20 cellular contexts compared by ENCODE assay signal in genomic region chr5:51518607-51519006, GRCh38.
DNase-seq lines count a peak whose midpoint lies in the region; ATAC-seq and TF ChIP-seq lines count a peak whose summit lies in the region.
"Had no signal": no experiment of that assay in that cellular context is flagged by ENCODE, and none has a peak within 500 bp of the region (broad histone marks: within the 10 kb centered on the region; RNA-seq: fewer than 3 reads in every experiment).

No MANE protein-coding gene starts in this region.

- no peaks in the 10 kb centered on the region for H3K27me3 ChIP-seq in DND-41 (ENCODE audit: insufficient read depth, low read length, poor library complexity)
- H3K27me3 ChIP-seq in HUES48 (ENCODE audit: control insufficient read depth, insufficient read depth, low read length) = no peaks in the 10 kb centered on the region
- no peaks in the 10 kb centered on the region for H3K27me3 ChIP-seq in effector memory CD4-positive, alpha-beta T cell (replicated peaks; ENCODE audit: control insufficient read depth, insufficient read depth, low read length, poor library complexity, severe bottlenecking)
- H3K27me3 ChIP-seq: Peyer's patch had no signal

- H3K27ac ChIP-seq in DND-41 (ENCODE audit: low read length) (no peak overlapping the region), HUES48 (ENCODE audit: low read depth, low read length) (peak overlapping the region; percentile 27)
- H3K27ac ChIP-seq in effector memory CD4-positive, alpha-beta T cell (ENCODE audit: insufficient read depth, low read length, poor library complexity, severe bottlenecking) = no peak overlapping the region
- H3K27ac ChIP-seq: HL-60, KMS-11, Peyer's patch had no signal

- H3K4me1 ChIP-seq in DND-41 (ENCODE audit: insufficient read depth, low read length) = no peaks in the 10 kb centered on the region
- 0 out of 2 replicates have a peak, but pooled peaks cover 6% of the 10 kb centered on the region for H3K4me1 ChIP-seq in HUES48 (ENCODE audit: control insufficient read depth, insufficient read depth, low read length)
- H3K4me1 ChIP-seq in effector memory CD4-positive, alpha-beta T cell (ENCODE audit: control insufficient read depth, insufficient read depth, low read length, poor library complexity, severe bottlenecking) = no peaks in the 10 kb centered on the region
- H3K4me1 ChIP-seq: Peyer's patch had no signal

- H3K36me3 ChIP-seq in DND-41 (ENCODE audit: insufficient read depth, low read length) = no peaks in the 10 kb centered on the region
- H3K36me3 ChIP-seq in HUES48 (ENCODE audit: control insufficient read depth, insufficient read depth, low read length) = no peaks in the 10 kb centered on the region
- no peaks in the 10 kb centered on the region for H3K36me3 ChIP-seq in effector memory CD4-positive, alpha-beta T cell (ENCODE audit: control insufficient read depth, insufficient read depth, low read length)
- H3K36me3 ChIP-seq: Peyer's patch had no signal

- H3K27ac Mint-ChIP-seq in mesothelial cell of epicardium = peak overlapping the region; percentile 85
- no peak overlapping the region for H3K27ac Mint-ChIP-seq in activated CD8-positive, alpha-beta T cell treated with anti-CD3 and anti-CD28 coated beads, Interleukin-2, amount 10 ng/mL, durations not matched to agents 7 days and 5 days
- H3K27ac Mint-ChIP-seq: CD8-positive, alpha-beta memory T cell had no signal

- CTCF ChIA-PET in activated CD8-positive, alpha-beta T cell treated with anti-CD3 and anti-CD28 coated beads, Interleukin-2, amount 10 ng/mL, durations not matched to agents 7 days and 5 days (lab: Charles Lee) = no interaction called here

- no peaks in the 10 kb centered on the region for H3K79me2 ChIP-seq in DND-41 (ENCODE audit: insufficient read depth, low read length)

- POLR2A ChIA-PET in activated CD8-positive, alpha-beta T cell treated with anti-CD3 and anti-CD28 coated beads, Interleukin-2, amount 10 ng/mL, durations not matched to agents 7 days and 5 days (lab: Charles Lee) = no interaction called here

- H3K9ac ChIP-seq in DND-41 (ENCODE audit: low read depth, low read length) (no peak overlapping the region), HUES48 (ENCODE audit: low read depth, low read length) (no peak overlapping the region)
- H3K9ac ChIP-seq: KMS-11 had no signal

- peak; percentile 55; the same call in 1 of the 3 replicates for ATAC-seq in DND-41 (ENCODE audit: insufficient read depth, low read depth)
- no peak for ATAC-seq in activated CD8-positive, alpha-beta T cell treated with anti-CD3 and anti-CD28 coated beads, Interleukin-2, amount 10 ng/mL, durations not matched to agents 7 days and 5 days
- ATAC-seq: HepG2 had no signal

- H3K27me3 Mint-ChIP-seq in mesothelial cell of epicardium (ENCODE audit: low read depth) = no peaks in the 10 kb centered on the region
- no peaks in the 10 kb centered on the region for H3K27me3 Mint-ChIP-seq in activated CD8-positive, alpha-beta T cell treated with anti-CD3 and anti-CD28 coated beads, Interleukin-2, amount 10 ng/mL, durations not matched to agents 7 days and 5 days (ENCODE audit: low read depth)
- H3K27me3 Mint-ChIP-seq: CD8-positive, alpha-beta memory T cell had no signal

- H3K9me3 ChIP-seq in DND-41 (ENCODE audit: insufficient read depth, low read length, severe bottlenecking) = no peaks in the 10 kb centered on the region
- H3K9me3 ChIP-seq in HUES48 (ENCODE audit: control insufficient read depth, insufficient read depth, low read length) = no peaks in the 10 kb centered on the region
- H3K9me3 ChIP-seq in effector memory CD4-positive, alpha-beta T cell (ENCODE audit: control insufficient read depth, low read length) = no peaks in the 10 kb centered on the region
- H3K9me3 ChIP-seq: Peyer's patch had no signal

- peaks cover 25% of the 10 kb centered on the region for H3K4me1 Mint-ChIP-seq in mesothelial cell of epicardium
- H3K4me1 Mint-ChIP-seq in activated CD8-positive, alpha-beta T cell treated with anti-CD3 and anti-CD28 coated beads, Interleukin-2, amount 10 ng/mL, durations not matched to agents 7 days and 5 days (ENCODE audit: low read depth) = no peaks in the 10 kb centered on the region
- H3K4me1 Mint-ChIP-seq: CD8-positive, alpha-beta memory T cell had no signal

- no peak overlapping the region for H3K4me2 ChIP-seq in DND-41 (ENCODE audit: insufficient read depth, low read length)
- H3K4me2 ChIP-seq: KMS-11 had no signal

- no peak for TF ChIP-seq CTCF in DND-41 (IDR thresholded peaks at IDR 0.05; ENCODE audit: borderline replicate concordance, extremely low read depth, low read length, poor library complexity, severe bottlenecking)
- no peak for TF ChIP-seq CTCF in mesothelial cell of epicardium (IDR thresholded peaks at IDR 0.05; ENCODE audit: unreplicated experiment)

- H2AFZ ChIP-seq in DND-41 (ENCODE audit: low read depth, low read length) = no peak overlapping the region

- H3K36me3 Mint-ChIP-seq in mesothelial cell of epicardium = no peaks in the 10 kb centered on the region
- no peaks in the 10 kb centered on the region for H3K36me3 Mint-ChIP-seq in activated CD8-positive, alpha-beta T cell treated with anti-CD3 and anti-CD28 coated beads, Interleukin-2, amount 10 ng/mL, durations not matched to agents 7 days and 5 days (ENCODE audit: low read depth)
- H3K36me3 Mint-ChIP-seq: CD8-positive, alpha-beta memory T cell had no signal

- H3K4me3 ChIP-seq in DND-41 (ENCODE audit: low read depth in 1 of 2, low read length in 2 of 2) (no peak overlapping the region), HUES48 (ENCODE audit: low read depth, low read length) (no peak overlapping the region)
- no peak overlapping the region for H3K4me3 ChIP-seq in effector memory CD4-positive, alpha-beta T cell (ENCODE audit: insufficient read depth, low read depth, low read length, poor library complexity, severe bottlenecking)
- H3K4me3 ChIP-seq: Peyer's patch had no signal

- DNase-seq in DND-41 (no peak), SK-N-DZ (ENCODE audit: low spot score) (peak; percentile 70), mesothelial cell of epicardium (ENCODE audit: low spot score in 2 of 2, unreplicated experiment in 2 of 2) (no peak), nucleus accumbens (lab: John Stamatoyannopoulos, UW) (no peak), NCI-H146 treated with DMSO at 0.1 percent for 48 hours (lab: John Stamatoyannopoulos, UW; ENCODE audit: unreplicated experiment) (no peak)
- DNase-seq in effector memory CD4-positive, alpha-beta T cell = no peak
- DNase-seq in activated CD8-positive, alpha-beta T cell treated with anti-CD3 and anti-CD28 coated beads, Interleukin-2, amount 10 ng/mL, durations not matched to agents 7 days and 5 days = no peak
- DNase-seq: CD8-positive, alpha-beta memory T cell; DMS153; NCI-H1092 treated with DMSO at 0.1 percent for 48 hours; NCI-H2029; NCI-H345; NCI-H69; Peyer's patch; SHP77; T-helper 2 cell had no signal

- no peaks in the 10 kb centered on the region for H3K9me3 Mint-ChIP-seq in mesothelial cell of epicardium
- H3K9me3 Mint-ChIP-seq in activated CD8-positive, alpha-beta T cell treated with anti-CD3 and anti-CD28 coated beads, Interleukin-2, amount 10 ng/mL, durations not matched to agents 7 days and 5 days (ENCODE audit: insufficient read depth) = peaks cover 5% of the 10 kb centered on the region

- H4K20me1 ChIP-seq in DND-41 (ENCODE audit: insufficient read depth, low read length) = no peaks in the 10 kb centered on the region

- peak overlapping the region; percentile 42 for H3K4me3 Mint-ChIP-seq in mesothelial cell of epicardium
- H3K4me3 Mint-ChIP-seq in activated CD8-positive, alpha-beta T cell treated with anti-CD3 and anti-CD28 coated beads, Interleukin-2, amount 10 ng/mL, durations not matched to agents 7 days and 5 days = no peak overlapping the region
- H3K4me3 Mint-ChIP-seq: CD8-positive, alpha-beta memory T cell had no signal
